Comparison of ENCODE assay signal across 1 cellular context in genomic region chr9:99075246-99075912, GRCh38.
TF ChIP-seq lines count a peak whose summit lies in the region.

No MANE protein-coding gene starts in this region.

TF ChIP-seq in SK-N-SH treated with all-trans-retinoic acid at 6 μM for 48 hours, 23 proteins besides CTCF, POLR2A, EP300 and RAD21 (continued from another document):
- TF ChIP-seq RARB (CRISPR knock-in tag; IDR thresholded peaks at IDR 0.05), result no peak
